ENCODE assay signal across 30 cellular contexts in genomic region chr20:62454936-62455673, GRCh38. TPM values are rescaled to one million over a fixed set of nuclear protein-coding genes. Genes with fewer than 3 reads are reported as not detected.
DNase-seq lines count a peak whose midpoint lies in the region; ATAC-seq and TF ChIP-seq lines count a peak whose summit lies in the region.
"Had no signal": no experiment of that assay in that cellular context is flagged by ENCODE, and none has a peak within 500 bp of the region (broad histone marks: within the 10 kb centered on the region; RNA-seq: fewer than 3 reads in every experiment).

No MANE protein-coding gene starts in this region.

- no peak overlapping the region for H3K4me2 ChIP-seq in smooth muscle cell

- WGBS in smooth muscle cell (ENCODE audit: low lambda C conversion rate), result 55% methylated on average over 31 of the region's 31 CpGs

- H3K4me1 Mint-ChIP-seq in stimulated activated memory B cell treated with anti-CD40 and anti-IgM and Interleukin-4, amounts not matched to agents 10 μg/mL and 1 μg/mL and 100 μg/mL, for 72 hours, result no peaks in the 10 kb centered on the region
- H3K4me1 Mint-ChIP-seq: memory B cell had no signal

- no peaks in the 10 kb centered on the region for H4K20me1 ChIP-seq in smooth muscle cell (ENCODE audit: low read depth)

- no peaks in the 10 kb centered on the region for H3K79me2 ChIP-seq in smooth muscle cell (ENCODE audit: low read depth)

- H3K9me3 Mint-ChIP-seq in stimulated activated memory B cell treated with anti-CD40 and anti-IgM and Interleukin-4, amounts not matched to agents 10 μg/mL and 1 μg/mL and 100 μg/mL, for 72 hours, result no peaks in the 10 kb centered on the region
- H3K9me3 Mint-ChIP-seq: activated CD8-positive, alpha-beta T cell treated with anti-CD3 and anti-CD28 coated beads for 36 hours; activated naive CD4-positive, alpha-beta T cell treated with anti-CD3 and anti-CD28 coated beads, Interleukin-2, amount 50 U/mL, for 72 hours; activated T-helper 2 cell treated with anti-CD3 and anti-CD28 coated beads, Interferon-gamma antibody, Interleukin-2, Interleukin-4, amounts not matched to agents 10 μg/mL and 5 μg/mL and 100 μg/mL, durations not matched to agents 14 hours and 24 hours and 36 hours; memory B cell; T-helper 2 cell treated with Interferon-gamma antibody and Interleukin-4, amounts not matched to agents 5 μg/mL and 100 μg/mL, for 36 hours had no signal

- H3K27me3 Mint-ChIP-seq in stimulated activated memory B cell treated with anti-CD40 and anti-IgM and Interleukin-4, amounts not matched to agents 10 μg/mL and 1 μg/mL and 100 μg/mL, for 72 hours, result peaks cover 94% of the 10 kb centered on the region

- no peak overlapping the region for H3K9ac ChIP-seq in smooth muscle cell (ENCODE audit: low read depth)

- H3K4me1 ChIP-seq in smooth muscle cell (ENCODE audit: low read depth), result no peaks in the 10 kb centered on the region
- H3K4me1 ChIP-seq: breast epithelium, left lung had no signal

- no peak for ATAC-seq in stimulated activated memory B cell treated with anti-CD40 and anti-IgM and Interleukin-4, amounts not matched to agents 10 μg/mL and 1 μg/mL and 100 μg/mL, for 72 hours
- ATAC-seq in GM21367 (IDR thresholded peaks at IDR 0.05; ENCODE audit: unreplicated experiment), result no peak
- ATAC-seq: activated CD8-positive, alpha-beta T cell treated with anti-CD3 and anti-CD28 coated beads for 36 hours; activated naive CD4-positive, alpha-beta T cell treated with anti-CD3 and anti-CD28 coated beads, Interleukin-2, amount 50 U/mL, for 72 hours; left lung; sciatic nerve had no signal

- no peak overlapping the region for H3K4me3 ChIP-seq in smooth muscle cell
- H3K4me3 ChIP-seq: breast epithelium, left lung, Peyer's patch, transverse colon had no signal

- peak; percentile 6 for DNase-seq in DMS 273 treated with DMSO at 0.1 percent for 48 hours (lab: John Stamatoyannopoulos, UW)
- DNase-seq in NCI-H82 treated with DMSO at 0.1 percent for 48 hours (lab: John Stamatoyannopoulos, UW; ENCODE audit: unreplicated experiment), result peak; percentile 21
- DNase-seq in left kidney (ENCODE audit: low read depth, low spot score), result peak; percentile 97
- DNase-seq in smooth muscle cell (lab: John Stamatoyannopoulos, UW; ENCODE audit: unreplicated experiment), result no peak
- no peak for DNase-seq in NCI-H2227 treated with DMSO at 0.1 percent for 48 hours (lab: John Stamatoyannopoulos, UW)
- DNase-seq: activated CD8-positive, alpha-beta memory T cell treated with anti-CD3 and anti-CD28 coated beads, Interleukin-2, amount 50 U/mL, for 48 hours; activated CD8-positive, alpha-beta T cell treated with anti-CD3 and anti-CD28 coated beads for 36 hours; Calu3; GOT3; KG1; left lung; NCI-H1092 treated with DMSO at 0.1 percent for 48 hours; NCI-H187; NCI-H2171; NCI-H510A; Peyer's patch; SHP77 treated with DMSO at 0.1 percent for 48 hours; stimulated activated CD4-positive, alpha-beta T cell treated with anti-CD3 and anti-CD28 coated beads, Interleukin-4, amount 100 ng/mL, for 1 hour; transverse colon had no signal

- H3K27ac ChIP-seq in smooth muscle cell (ENCODE audit: low read depth), result no peak overlapping the region
- H3K27ac ChIP-seq: breast epithelium, left lung, Peyer's patch, transverse colon had no signal

- H3K9me3 ChIP-seq in smooth muscle cell (replicated peaks; ENCODE audit: low read depth), result no peaks in the 10 kb centered on the region
- H3K9me3 ChIP-seq: breast epithelium, left lung, Peyer's patch, transverse colon had no signal

- H3K4me3 Mint-ChIP-seq in stimulated activated memory B cell treated with anti-CD40 and anti-IgM and Interleukin-4, amounts not matched to agents 10 μg/mL and 1 μg/mL and 100 μg/mL, for 72 hours, result no peak overlapping the region
- H3K4me3 Mint-ChIP-seq: activated CD8-positive, alpha-beta T cell treated with anti-CD3 and anti-CD28 coated beads for 36 hours; memory B cell; T-helper 2 cell treated with Interferon-gamma antibody and Interleukin-4, amounts not matched to agents 5 μg/mL and 100 μg/mL, for 36 hours had no signal

- H3F3A ChIP-seq in smooth muscle cell (ENCODE audit: low read depth), result no peaks in the 10 kb centered on the region

- no peaks in the 10 kb centered on the region for H3K27me3 ChIP-seq in smooth muscle cell (ENCODE audit: low read depth)
- H3K27me3 ChIP-seq: Peyer's patch had no signal

- TF ChIP-seq CTCF in smooth muscle cell (IDR thresholded peaks at IDR 0.05; ENCODE audit: borderline replicate concordance, insufficient read depth, poor library complexity, severe bottlenecking), result no peak

- H3K27ac Mint-ChIP-seq in stimulated activated memory B cell treated with anti-CD40 and anti-IgM and Interleukin-4, amounts not matched to agents 10 μg/mL and 1 μg/mL and 100 μg/mL, for 72 hours, result no peak overlapping the region
- H3K27ac Mint-ChIP-seq: activated CD8-positive, alpha-beta T cell treated with anti-CD3 and anti-CD28 coated beads for 36 hours; activated naive CD4-positive, alpha-beta T cell treated with anti-CD3 and anti-CD28 coated beads, Interleukin-2, amount 50 U/mL, for 72 hours; activated T-helper 2 cell treated with anti-CD3 and anti-CD28 coated beads, Interferon-gamma antibody, Interleukin-2, Interleukin-4, amounts not matched to agents 10 μg/mL and 5 μg/mL and 100 μg/mL, durations not matched to agents 14 hours and 24 hours and 36 hours; memory B cell; T-helper 2 cell treated with Interferon-gamma antibody and Interleukin-4, amounts not matched to agents 5 μg/mL and 100 μg/mL, for 36 hours had no signal

- H3K36me3 Mint-ChIP-seq in stimulated activated memory B cell treated with anti-CD40 and anti-IgM and Interleukin-4, amounts not matched to agents 10 μg/mL and 1 μg/mL and 100 μg/mL, for 72 hours, result no peaks in the 10 kb centered on the region
- H3K36me3 Mint-ChIP-seq: activated naive CD4-positive, alpha-beta T cell treated with anti-CD3 and anti-CD28 coated beads, Interleukin-2, amount 50 U/mL, for 72 hours; memory B cell had no signal

- H3K36me3 ChIP-seq in smooth muscle cell (ENCODE audit: low read depth), result no peaks in the 10 kb centered on the region
- H3K36me3 ChIP-seq: breast epithelium, left lung, Peyer's patch, transverse colon had no signal

- peak overlapping the region; percentile 24 for H2AFZ ChIP-seq in smooth muscle cell (ENCODE audit: low read depth)

RNA-seq across cellular contexts. Expression of gene GATA5, which starts 20.7 kb away (rescaled TPM):
- total RNA-seq in smooth muscle cell, result 1.6 and 1.9 TPM in 2 replicates
- polyA plus RNA-seq in smooth muscle cell, result 9.2 and 9.4 TPM in 2 replicates
- total RNA-seq: activated CD8-positive, alpha-beta T cell treated with anti-CD3 and anti-CD28 coated beads for 36 hours; activated naive CD4-positive, alpha-beta T cell treated with anti-CD3 and anti-CD28 coated beads, Interleukin-2, amount 50 U/mL, for 72 hours; activated T-helper 2 cell treated with anti-CD3 and anti-CD28 coated beads, Interferon-gamma antibody, Interleukin-2, Interleukin-4, amounts not matched to agents 10 μg/mL and 5 μg/mL and 100 μg/mL, durations not matched to agents 14 hours and 24 hours and 36 hours; Calu3; HT1080; MCF 10A; transverse colon had no signal

RNA-seq across cellular contexts. Expression of gene RBBP8NL, which starts 27.8 kb away (rescaled TPM):
- 0.27 and 0.40 TPM in 2 replicates for total RNA-seq in smooth muscle cell
- 4.4 TPM in 1 of 2 replicates, not detected in the other for polyA plus RNA-seq in smooth muscle cell
- total RNA-seq: activated CD8-positive, alpha-beta T cell treated with anti-CD3 and anti-CD28 coated beads for 36 hours; activated naive CD4-positive, alpha-beta T cell treated with anti-CD3 and anti-CD28 coated beads, Interleukin-2, amount 50 U/mL, for 72 hours; activated T-helper 2 cell treated with anti-CD3 and anti-CD28 coated beads, Interferon-gamma antibody, Interleukin-2, Interleukin-4, amounts not matched to agents 10 μg/mL and 5 μg/mL and 100 μg/mL, durations not matched to agents 14 hours and 24 hours and 36 hours; HT1080; MCF 10A; posterior vena cava; sciatic nerve had no signal

RNA-seq across cellular contexts. Expression of gene CABLES2, which starts 48.0 kb away (rescaled TPM):
- 5.2 and 7.6 TPM in 2 replicates for total RNA-seq in smooth muscle cell
- 7.4 and 13.7 TPM in 2 replicates for polyA plus RNA-seq in smooth muscle cell

Comparison
In these comparisons a context has a peak if more than half of its experiments do, and no peak if none do; other contexts are left out.
1. DNase-seq: peak in DMS 273 treated with DMSO at 0.1 percent for 48 hours (single experiment), NCI-H82 treated with DMSO at 0.1 percent for 48 hours (single experiment) and left kidney (single experiment); none in smooth muscle cell (single experiment) and NCI-H2227 treated with DMSO at 0.1 percent for 48 hours (single experiment).